Comparison of ENCODE assay signal across 8 cellular contexts in the genomic region with DNA sequence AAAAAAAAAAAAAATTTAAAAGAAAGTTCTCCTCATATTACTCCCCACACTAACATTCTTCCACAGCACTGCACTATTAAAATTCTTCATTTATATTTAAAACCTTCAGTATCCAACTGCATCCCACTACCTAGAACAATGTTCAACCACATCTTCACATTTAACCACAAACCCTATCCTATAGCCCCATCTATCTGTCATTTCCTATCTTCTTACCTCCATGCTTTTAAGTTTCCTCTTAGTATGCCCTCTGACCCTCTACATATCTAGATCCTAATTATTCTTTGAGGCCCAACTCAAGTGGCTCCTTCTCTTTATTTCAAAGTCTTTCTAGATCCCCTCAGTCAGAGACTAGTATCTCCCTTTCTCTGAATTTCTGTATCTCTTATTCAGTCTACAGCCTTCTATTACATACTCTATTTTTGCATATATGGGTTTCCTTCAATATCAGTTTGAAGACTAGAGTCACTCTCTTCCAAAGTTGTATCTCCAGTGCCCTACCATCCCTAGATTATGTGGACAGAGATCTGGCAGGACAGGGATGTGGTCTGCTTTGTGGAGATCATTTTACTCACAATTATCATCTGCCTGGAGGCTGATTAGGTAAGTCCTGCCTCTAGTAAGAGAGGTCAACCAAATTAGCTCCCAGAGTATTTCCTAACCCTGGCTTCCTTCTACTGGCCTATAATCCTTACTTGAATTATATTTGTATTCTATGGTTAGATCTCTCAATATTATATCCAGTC. TPM values are rescaled to one million over a fixed set of nuclear protein-coding genes. Genes with fewer than 3 reads are reported as not detected.
DNase-seq lines count a peak whose midpoint lies in the region; ATAC-seq and TF ChIP-seq lines count a peak whose summit lies in the region.

No MANE protein-coding gene starts in this region.

- H3K27me3 Mint-ChIP-seq in WTC11 (ENCODE audit: low read depth), result no peaks in the 10 kb centered on the region

- H3K9me3 Mint-ChIP-seq in WTC11, result peaks cover 4% of the 10 kb centered on the region

- H3K36me3 Mint-ChIP-seq in WTC11, result peaks cover 26% of the 10 kb centered on the region

- peaks cover 33% of the 10 kb centered on the region for H3K4me1 Mint-ChIP-seq in WTC11

- H3K36me3 ChIP-seq in iPS-20b (ENCODE audit: insufficient read depth, low read depth, low read length) (peaks cover 17% of the 10 kb centered on the region), tibial artery (peaks cover 7 to 20% (median 13%) of the 10 kb centered on the region in 3 donors), testis (ENCODE audit: low read depth, missing control alignments) (no peaks in the 10 kb centered on the region)

- H3K9me3 ChIP-seq in iPS-20b (ENCODE audit: insufficient read depth, low read depth, low read length) (no peaks in the 10 kb centered on the region), tibial artery (no peaks in the 10 kb centered on the region), testis (no peaks in the 10 kb centered on the region)

- H3K4me1 ChIP-seq in iPS-20b (ENCODE audit: insufficient read depth, low read length) (peaks cover 11% of the 10 kb centered on the region), tibial artery (peaks cover 0 to 42% (median 16%) of the 10 kb centered on the region in 4 donors), testis (peaks cover 21% of the 10 kb centered on the region)

- intact Hi-C loops in tibial artery (cut with DNase I; ENCODE audit: low total_unique reads) (loop anchor here (5.0 kb wide), 1 partner anchor 70 kb away; a partner anchor contains a TSS), testis (cut with DNase I; ENCODE audit: low total_unique reads) (no loop called here)

- in situ Hi-C loops in GM13977 (cut with MboI; ENCODE audit: low pct_unique_long_range_greater_than_20kb, low sequenced_read_pairs, unreplicated experiment), result no loop called here

- TF ChIP-seq CTCF in 22Rv1 (IDR thresholded peaks at IDR 0.05) (no peak), GM13977 (IDR thresholded peaks at IDR 0.05; ENCODE audit: extremely low read depth, insufficient read depth, missing control alignments) (peak; percentile 31), WTC11 (IDR thresholded peaks at IDR 0.05) (no peak), tibial artery (IDR thresholded peaks at IDR 0.05) (no peak), testis (IDR thresholded peaks at IDR 0.05) (no peak)

- CTCF ChIA-PET in WTC11 (lab: Charles Lee), result interaction anchor here (1.8 to 2.7 kb wide), 4 partner anchors 23 to 340 kb away, joined by 7 to 19 read pairs (median 12); no protein-coding TSS in a partner anchor

- no peak for TF ChIP-seq POLR2A in testis (IDR thresholded peaks at IDR 0.05)

- DNase-seq in GM13977 (ENCODE audit: low spot score), result no peak
- no peak for DNase-seq in WTC11 (ENCODE audit: low spot score)
- no peak for DNase-seq in tibial artery
- no peak for DNase-seq in testis

- POLR2A ChIA-PET in WTC11 (lab: Charles Lee), result interaction anchor here (1.1 kb wide), 1 partner anchor 19 kb away, joined by 3 read pairs; no protein-coding TSS in a partner anchor

- H3K27me3 ChIP-seq in iPS-20b (ENCODE audit: insufficient read depth, low read length) (no peaks in the 10 kb centered on the region), tibial artery (no peaks in the 10 kb centered on the region), testis (no peaks in the 10 kb centered on the region)

- peak overlapping the region; percentile 99 for H3K4me3 Mint-ChIP-seq in WTC11

- peak overlapping the region; percentile 92 for H3K9ac ChIP-seq in iPS-20b (ENCODE audit: low read depth, low read length)

- H3K27ac ChIP-seq in 22Rv1 (peak overlapping the region; percentile 96), iPS-20b (ENCODE audit: low read length) (no peak overlapping the region), tibial artery (peak overlapping the region in 1 of 2 donors; percentile 90), testis (no peak overlapping the region)

- H3K27ac Mint-ChIP-seq in WTC11, result peak overlapping the region; percentile 99

- ATAC-seq in WTC11 (no peak), GM19395 (IDR thresholded peaks at IDR 0.05; ENCODE audit: unreplicated experiment) (no peak), HG02938 (IDR thresholded peaks at IDR 0.05; ENCODE audit: unreplicated experiment) (no peak)

- H3K4me3 ChIP-seq in iPS-20b (ENCODE audit: low read length) (peak overlapping the region; percentile 80), tibial artery (peak overlapping the region in 1 of 2 donors; percentile 62), testis (no peak overlapping the region)

TF ChIP-seq in WTC11, 78 proteins besides CTCF, POLR2A, EP300 and RAD21 (continues in another document):
- no peak for TF ChIP-seq NFYB (CRISPR knock-in tag; conservative IDR thresholded peaks at IDR 0.05; ENCODE audit: low read depth)
- no peak for TF ChIP-seq TCF7 (CRISPR knock-in tag; IDR thresholded peaks at IDR 0.05; ENCODE audit: low read depth)
- TF ChIP-seq, protein P1, sequence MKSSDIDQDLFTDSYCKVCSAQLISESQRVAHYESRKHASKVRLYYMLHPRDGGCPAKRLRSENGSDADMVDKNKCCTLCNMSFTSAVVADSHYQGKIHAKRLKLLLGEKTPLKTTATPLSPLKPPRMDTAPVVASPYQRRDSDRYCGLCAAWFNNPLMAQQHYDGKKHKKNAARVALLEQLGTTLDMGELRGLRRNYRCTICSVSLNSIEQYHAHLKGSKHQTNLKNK (CRISPR knock-in tag; IDR thresholded peaks at IDR 0.05), result no peak
- no peak for TF ChIP-seq RELA (CRISPR knock-in tag; IDR thresholded peaks at IDR 0.05; ENCODE audit: borderline replicate concordance)
- TF ChIP-seq, protein P2, sequence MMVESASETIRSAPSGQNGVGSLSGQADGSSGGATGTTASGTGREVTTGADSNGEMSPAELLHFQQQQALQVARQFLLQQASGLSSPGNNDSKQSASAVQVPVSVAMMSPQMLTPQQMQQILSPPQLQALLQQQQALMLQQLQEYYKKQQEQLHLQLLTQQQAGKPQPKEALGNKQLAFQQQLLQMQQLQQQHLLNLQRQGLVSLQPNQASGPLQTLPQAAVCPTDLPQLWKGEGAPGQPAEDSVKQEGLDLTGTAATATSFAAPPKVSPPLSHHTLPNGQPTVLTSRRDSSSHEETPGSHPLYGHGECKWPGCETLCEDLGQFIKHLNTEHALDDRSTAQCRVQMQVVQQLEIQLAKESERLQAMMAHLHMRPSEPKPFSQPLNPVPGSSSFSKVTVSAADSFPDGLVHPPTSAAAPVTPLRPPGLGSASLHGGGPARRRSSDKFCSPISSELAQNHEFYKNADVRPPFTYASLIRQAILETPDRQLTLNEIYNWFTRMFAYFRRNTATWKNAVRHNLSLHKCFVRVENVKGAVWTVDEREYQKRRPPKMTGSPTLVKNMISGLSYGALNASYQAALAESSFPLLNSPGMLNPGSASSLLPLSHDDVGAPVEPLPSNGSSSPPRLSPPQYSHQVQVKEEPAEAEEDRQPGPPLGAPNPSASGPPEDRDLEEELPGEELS (CRISPR knock-in tag; IDR thresholded peaks at IDR 0.05), result no peak
- TF ChIP-seq ESRRA (CRISPR knock-in tag; IDR thresholded peaks at IDR 0.05; ENCODE audit: borderline replicate concordance), result no peak
- TF ChIP-seq CBFB (CRISPR knock-in tag; IDR thresholded peaks at IDR 0.05; ENCODE audit: low read depth), result no peak
- TF ChIP-seq, protein P3, sequence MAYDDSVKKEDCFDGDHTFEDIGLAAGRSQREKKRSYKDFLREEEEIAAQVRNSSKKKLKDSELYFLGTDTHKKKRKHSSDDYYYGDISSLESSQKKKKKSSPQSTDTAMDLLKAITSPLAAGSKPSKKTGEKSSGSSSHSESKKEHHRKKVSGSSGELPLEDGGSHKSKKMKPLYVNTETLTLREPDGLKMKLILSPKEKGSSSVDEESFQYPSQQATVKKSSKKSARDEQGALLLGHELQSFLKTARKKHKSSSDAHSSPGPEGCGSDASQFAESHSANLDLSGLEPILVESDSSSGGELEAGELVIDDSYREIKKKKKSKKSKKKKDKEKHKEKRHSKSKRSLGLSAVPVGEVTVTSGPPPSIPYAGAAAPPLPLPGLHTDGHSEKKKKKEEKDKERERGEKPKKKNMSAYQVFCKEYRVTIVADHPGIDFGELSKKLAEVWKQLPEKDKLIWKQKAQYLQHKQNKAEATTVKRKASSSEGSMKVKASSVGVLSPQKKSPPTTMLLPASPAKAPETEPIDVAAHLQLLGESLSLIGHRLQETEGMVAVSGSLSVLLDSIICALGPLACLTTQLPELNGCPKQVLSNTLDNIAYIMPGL (CRISPR knock-in tag; IDR thresholded peaks at IDR 0.05), result no peak
- TF ChIP-seq, protein P4, sequence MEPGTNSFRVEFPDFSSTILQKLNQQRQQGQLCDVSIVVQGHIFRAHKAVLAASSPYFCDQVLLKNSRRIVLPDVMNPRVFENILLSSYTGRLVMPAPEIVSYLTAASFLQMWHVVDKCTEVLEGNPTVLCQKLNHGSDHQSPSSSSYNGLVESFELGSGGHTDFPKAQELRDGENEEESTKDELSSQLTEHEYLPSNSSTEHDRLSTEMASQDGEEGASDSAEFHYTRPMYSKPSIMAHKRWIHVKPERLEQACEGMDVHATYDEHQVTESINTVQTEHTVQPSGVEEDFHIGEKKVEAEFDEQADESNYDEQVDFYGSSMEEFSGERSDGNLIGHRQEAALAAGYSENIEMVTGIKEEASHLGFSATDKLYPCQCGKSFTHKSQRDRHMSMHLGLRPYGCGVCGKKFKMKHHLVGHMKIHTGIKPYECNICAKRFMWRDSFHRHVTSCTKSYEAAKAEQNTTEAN (CRISPR knock-in tag; IDR thresholded peaks at IDR 0.05), result no peak
- TF ChIP-seq, protein P5, sequence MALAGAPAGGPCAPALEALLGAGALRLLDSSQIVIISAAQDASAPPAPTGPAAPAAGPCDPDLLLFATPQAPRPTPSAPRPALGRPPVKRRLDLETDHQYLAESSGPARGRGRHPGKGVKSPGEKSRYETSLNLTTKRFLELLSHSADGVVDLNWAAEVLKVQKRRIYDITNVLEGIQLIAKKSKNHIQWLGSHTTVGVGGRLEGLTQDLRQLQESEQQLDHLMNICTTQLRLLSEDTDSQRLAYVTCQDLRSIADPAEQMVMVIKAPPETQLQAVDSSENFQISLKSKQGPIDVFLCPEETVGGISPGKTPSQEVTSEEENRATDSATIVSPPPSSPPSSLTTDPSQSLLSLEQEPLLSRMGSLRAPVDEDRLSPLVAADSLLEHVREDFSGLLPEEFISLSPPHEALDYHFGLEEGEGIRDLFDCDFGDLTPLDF (CRISPR knock-in tag; IDR thresholded peaks at IDR 0.05), result no peak

RNA-seq across cellular contexts. Expression of a gene that starts 1.4 kb away (rescaled TPM):
- total RNA-seq in WTC11 (2021) (67.6 to 73.6 TPM (median 72.3 TPM) in 3 replicates), testis (10 to 100 TPM; 36.1 to 36.8 TPM)
- 33.7 TPM for polyA plus RNA-seq in testis (ENCODE audit: insufficient read depth, low read depth, low replicate concordance)

RNA-seq across cellular contexts. Expression of a gene that starts 3.5 kb away (rescaled TPM):
- 60.2 to 65.7 TPM (median 61.8 TPM) in 3 replicates for total RNA-seq in WTC11 (2021)
- 10 to 100 TPM; 79.1 to 86.0 TPM for total RNA-seq in testis
- 93.1 TPM for polyA plus RNA-seq in testis (ENCODE audit: insufficient read depth, low read depth, low replicate concordance)

RNA-seq across cellular contexts. Expression of a gene that starts 46.0 kb away (rescaled TPM):
- 1.0 to 2.3 TPM (median 1.5 TPM) in 3 replicates for total RNA-seq in WTC11 (2021)
- total RNA-seq in testis, result 1 to 10 TPM; 3.6 to 7.7 TPM
- polyA plus RNA-seq in testis (ENCODE audit: insufficient read depth, low read depth, low replicate concordance), result 5.9 TPM

RNA-seq across cellular contexts. Expression of a gene that starts 59.3 kb away (rescaled TPM):
- total RNA-seq in WTC11 (2021), result 5.9 to 6.1 TPM (median 5.9 TPM) in 3 replicates
- 1 to 10 TPM; 2.0 TPM for total RNA-seq in testis
- polyA plus RNA-seq in testis (ENCODE audit: insufficient read depth, low read depth, low replicate concordance), result 1.9 TPM
